In genomic region chr3:124619887-124620599, GRCh38 we compare ENCODE assay signal across 10 cellular contexts.
DNase-seq lines count a peak whose midpoint lies in the region; ATAC-seq and TF ChIP-seq lines count a peak whose summit lies in the region.
"Had no signal": no experiment of that assay in that cellular context is flagged by ENCODE, and none has a peak within 500 bp of the region (broad histone marks: within the 10 kb centered on the region; RNA-seq: fewer than 3 reads in every experiment).

No MANE protein-coding gene starts in this region.

- H3K27ac Mint-ChIP-seq in activated T-cell treated with anti-CD3 and anti-CD28 coated beads, Interleukin-2, amount 50 U/mL, for 24 hours = peak overlapping the region; percentile 74
- peak overlapping the region; percentile 58 for H3K27ac Mint-ChIP-seq in stimulated activated effector memory CD8-positive, alpha-beta T cell treated with anti-CD3 and anti-CD28 coated beads, Interleukin-12 subunit alpha, Interleukin-12 subunit beta, amount 100 ng/mL, for 72 hours

- H3K9ac ChIP-seq in colonic mucosa (ENCODE audit: low read depth in 2 of 2, low read length in 2 of 2) = no peak overlapping the region
- H3K9ac ChIP-seq in GM23248 = no peak overlapping the region

- H4K20me1 ChIP-seq in GM23248 (ENCODE audit: insufficient read depth) = no peaks in the 10 kb centered on the region

- H3K27me3 Mint-ChIP-seq in activated T-cell treated with anti-CD3 and anti-CD28 coated beads, Interleukin-2, amount 50 U/mL, for 24 hours = no peaks in the 10 kb centered on the region

- H3K4me3 ChIP-seq in colonic mucosa = no peak overlapping the region
- H3K4me3 ChIP-seq in GM23248 = no peak overlapping the region

- in situ Hi-C loops in GM23248 (cut with MboI) = no loop called here

- H3K36me3 ChIP-seq in colonic mucosa (no peaks in the 10 kb centered on the region), GM23248 (ENCODE audit: low read depth) (no peaks in the 10 kb centered on the region)

- peak overlapping the region; percentile 55 for H3K4me3 Mint-ChIP-seq in activated T-cell treated with anti-CD3 and anti-CD28 coated beads, Interleukin-2, amount 50 U/mL, for 24 hours
- H3K4me3 Mint-ChIP-seq in stimulated activated effector memory CD8-positive, alpha-beta T cell treated with anti-CD3 and anti-CD28 coated beads, Interleukin-12 subunit alpha, Interleukin-12 subunit beta, amount 100 ng/mL, for 72 hours = peak overlapping the region; percentile 6

- H3K27me3 ChIP-seq in colonic mucosa (no peaks in the 10 kb centered on the region), GM23248 (replicated peaks; ENCODE audit: insufficient read depth) (peaks cover 5% of the 10 kb centered on the region)

- H3K27ac ChIP-seq in colonic mucosa (peak overlapping the region; percentile 55), GM23248 (no peak overlapping the region)
- H3K27ac ChIP-seq: HL-60 had no signal

- H3F3A ChIP-seq in GM23248 (ENCODE audit: insufficient read depth) = no peaks in the 10 kb centered on the region

- no peak for TF ChIP-seq CTCF in colonic mucosa (IDR thresholded peaks at IDR 0.05)

- H2AFZ ChIP-seq in GM23248 = no peak overlapping the region

- intact Hi-C loops in colonic mucosa (cut with DNase I) = loop anchor here (5.0 kb wide), 1 partner anchor 67 kb away; no protein-coding TSS in a partner anchor

- 71 to 80% methylated on average over 4 of the region's 4 CpGs for WGBS in GM23248 (ENCODE audit: low coverage in 1 of 2, low lambda C conversion rate in 2 of 2, missing lambda C conversion rate in 2 of 2), 2 experiments

- peak; percentile 56 for ATAC-seq in HG03354 (IDR thresholded peaks at IDR 0.05; ENCODE audit: poor library complexity, severe bottlenecking, unreplicated experiment)
- peak; percentile 60 for ATAC-seq in stimulated activated effector memory CD8-positive, alpha-beta T cell treated with anti-CD3 and anti-CD28 coated beads, Interleukin-12 subunit alpha, Interleukin-12 subunit beta, amount 100 ng/mL, for 72 hours

- H3K9me3 Mint-ChIP-seq in activated T-cell treated with anti-CD3 and anti-CD28 coated beads, Interleukin-2, amount 50 U/mL, for 24 hours = no peaks in the 10 kb centered on the region
- H3K9me3 Mint-ChIP-seq in stimulated activated effector memory CD8-positive, alpha-beta T cell treated with anti-CD3 and anti-CD28 coated beads, Interleukin-12 subunit alpha, Interleukin-12 subunit beta, amount 100 ng/mL, for 72 hours = no peaks in the 10 kb centered on the region

- H3K9me3 ChIP-seq in colonic mucosa = no peaks in the 10 kb centered on the region
- no peaks in the 10 kb centered on the region for H3K9me3 ChIP-seq in GM23248 (ENCODE audit: low read depth)

- no peaks in the 10 kb centered on the region for H3K9me2 ChIP-seq in GM23248 (ENCODE audit: insufficient read depth)

- H3K36me3 Mint-ChIP-seq in activated T-cell treated with anti-CD3 and anti-CD28 coated beads, Interleukin-2, amount 50 U/mL, for 24 hours (ENCODE audit: low read depth) = no peaks in the 10 kb centered on the region
- no peaks in the 10 kb centered on the region for H3K36me3 Mint-ChIP-seq in stimulated activated effector memory CD8-positive, alpha-beta T cell treated with anti-CD3 and anti-CD28 coated beads, Interleukin-12 subunit alpha, Interleukin-12 subunit beta, amount 100 ng/mL, for 72 hours

- H3K4me1 ChIP-seq in colonic mucosa (no peaks in the 10 kb centered on the region), GM23248 (ENCODE audit: insufficient read depth) (no peaks in the 10 kb centered on the region)

- peaks cover 30% of the 10 kb centered on the region for H3K4me1 Mint-ChIP-seq in activated T-cell treated with anti-CD3 and anti-CD28 coated beads, Interleukin-2, amount 50 U/mL, for 24 hours (ENCODE audit: low read depth)
- peaks cover 17% of the 10 kb centered on the region for H3K4me1 Mint-ChIP-seq in stimulated activated effector memory CD8-positive, alpha-beta T cell treated with anti-CD3 and anti-CD28 coated beads, Interleukin-12 subunit alpha, Interleukin-12 subunit beta, amount 100 ng/mL, for 72 hours

- H3K4me2 ChIP-seq in GM23248 (ENCODE audit: unreplicated experiment) = no peak overlapping the region

- no peaks in the 10 kb centered on the region for H3K79me2 ChIP-seq in GM23248 (ENCODE audit: insufficient read depth)

- no peak for DNase-seq in activated T-cell treated with anti-CD3 and anti-CD28 coated beads, Interleukin-2, amount 50 U/mL, for 24 hours
- DNase-seq in activated T-cell treated with anti-CD3 and anti-CD28 coated beads, Interleukin-2, amount 50 U/mL, for 48 hours = no peak
- DNase-seq in colonic mucosa (no peak), NCI-H226 (no peak), GM23248 (no peak)
- DNase-seq in stimulated activated effector memory CD8-positive, alpha-beta T cell treated with anti-CD3 and anti-CD28 coated beads, Interleukin-12 subunit alpha, Interleukin-12 subunit beta, amount 100 ng/mL, for 72 hours (ENCODE audit: low spot score in 2 of 2) = no peak
- DNase-seq in effector CD8-positive, alpha-beta T cell (lab: John Stamatoyannopoulos, UW) = no peak
- DNase-seq: NCI-H345 had no signal
